1 cellular context compared by ENCODE assay signal in the genomic region with DNA sequence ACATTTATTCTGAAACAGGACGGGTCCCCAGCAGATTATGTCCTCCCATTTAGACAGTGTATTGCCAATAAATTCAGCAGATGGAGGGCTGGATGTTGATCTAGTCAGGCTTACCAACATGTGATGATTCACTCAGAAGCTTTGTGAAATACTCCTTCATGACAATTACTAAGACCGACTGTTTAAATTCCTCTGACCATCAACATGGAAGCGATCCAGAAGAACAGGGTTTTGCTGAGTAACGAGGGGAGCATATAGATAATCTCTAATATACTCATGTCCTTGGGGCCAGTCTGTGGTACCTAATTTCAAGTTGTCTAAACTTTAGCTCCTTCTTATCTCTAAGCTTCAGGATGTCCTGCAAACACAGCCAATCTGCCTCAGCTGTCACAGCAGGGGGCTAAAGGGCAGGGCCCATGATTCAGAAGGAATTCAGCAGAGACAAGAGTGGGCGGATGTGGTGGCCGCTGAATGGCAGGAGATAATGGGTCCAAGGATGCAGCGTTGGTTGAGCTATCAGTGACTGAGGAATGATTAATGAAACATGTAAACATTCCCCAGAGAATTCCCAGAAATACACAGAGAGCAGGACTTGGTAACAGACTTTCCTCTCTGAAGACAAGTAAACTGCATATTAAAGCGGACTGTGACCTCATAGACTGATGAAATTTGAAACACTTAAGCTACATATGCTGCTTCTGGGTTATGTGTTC.
TF ChIP-seq lines count a peak whose summit lies in the region.

No MANE protein-coding gene starts in this region.

TF ChIP-seq in HepG2, 621 proteins besides CTCF, POLR2A, EP300 and RAD21 (continued from another document and continues in another):
- TF ChIP-seq ZNF101 (CRISPR knock-in tag; IDR thresholded peaks at IDR 0.05; ENCODE audit: borderline replicate concordance, low read depth) (no peak), XRCC5 (optimal IDR thresholded peaks at IDR 0.05; ENCODE audit: low read length) (peak; percentile 90), SNAPC2 (CRISPR knock-in tag; IDR thresholded peaks at IDR 0.05) (no peak), ZNF75D (CRISPR knock-in tag; IDR thresholded peaks at IDR 0.05; ENCODE audit: borderline replicate concordance) (no peak), NCOA5 (CRISPR knock-in tag; IDR thresholded peaks at IDR 0.05) (no peak), ZNF790 (CRISPR knock-in tag; IDR thresholded peaks at IDR 0.05; ENCODE audit: borderline replicate concordance) (no peak), ZNF850 (CRISPR knock-in tag; conservative IDR thresholded peaks at IDR 0.05) (no peak), RAD51 (IDR thresholded peaks at IDR 0.05; ENCODE audit: borderline replicate concordance) (no peak), ZKSCAN1 (IDR thresholded peaks at IDR 0.05; ENCODE audit: low read length) (no peak; the same call in 1 of the 2 replicates), SRY (CRISPR knock-in tag; IDR thresholded peaks at IDR 0.05) (no peak; the same call in 1 of the 2 replicates), BORCS8-MEF2B (CRISPR knock-in tag; IDR thresholded peaks at IDR 0.05) (no peak), EZH2 (conservative IDR thresholded peaks at IDR 0.05; ENCODE audit: low read depth, low read length) (no peak), NR2F1 (CRISPR knock-in tag; IDR thresholded peaks at IDR 0.05) (peak; percentile 79; a peak in 3 of 4 replicates), ZNF136 (CRISPR knock-in tag; IDR thresholded peaks at IDR 0.05; ENCODE audit: low read depth) (no peak), MYNN (CRISPR knock-in tag; IDR thresholded peaks at IDR 0.05; ENCODE audit: low read depth) (no peak), TARDBP (CRISPR knock-in tag; IDR thresholded peaks at IDR 0.05) (peak; percentile 83), ZNF121 (CRISPR knock-in tag; IDR thresholded peaks at IDR 0.05) (no peak), ZMYM4 (CRISPR knock-in tag; IDR thresholded peaks at IDR 0.05) (peak; percentile 94), SMAD3 (CRISPR knock-in tag; IDR thresholded peaks at IDR 0.05) (peak; percentile 57; the same call in 1 of the 2 replicates), KDM6A (CRISPR knock-in tag; IDR thresholded peaks at IDR 0.05; ENCODE audit: low read depth) (peak; percentile 88), ZNF367 (CRISPR knock-in tag; IDR thresholded peaks at IDR 0.05; ENCODE audit: borderline replicate concordance) (no peak), SMARCC2 (IDR thresholded peaks at IDR 0.05) (no peak), ZBTB20 (CRISPR knock-in tag; IDR thresholded peaks at IDR 0.05; ENCODE audit: borderline replicate concordance, low read depth) (peak; percentile 96), RARA (CRISPR knock-in tag; IDR thresholded peaks at IDR 0.05) (peak; percentile 90), TBX3 (IDR thresholded peaks at IDR 0.05; ENCODE audit: borderline replicate concordance) (peak; percentile 54; the same call in 1 of the 2 replicates), ZSCAN21 (CRISPR knock-in tag; IDR thresholded peaks at IDR 0.05; ENCODE audit: borderline replicate concordance) (no peak), HOXA3 (CRISPR knock-in tag; IDR thresholded peaks at IDR 0.05) (peak; percentile 94), U2AF2 (IDR thresholded peaks at IDR 0.05; ENCODE audit: low read depth, low read length) (no peak), SETDB1 (CRISPR knock-in tag; IDR thresholded peaks at IDR 0.05; ENCODE audit: borderline replicate concordance) (no peak), ZNF232 (CRISPR knock-in tag; IDR thresholded peaks at IDR 0.05; ENCODE audit: borderline replicate concordance) (peak; percentile 70; the same call in 1 of the 2 replicates), ZNF747 (CRISPR knock-in tag; IDR thresholded peaks at IDR 0.05; ENCODE audit: borderline replicate concordance) (no peak), KLF16 (CRISPR knock-in tag; IDR thresholded peaks at IDR 0.05) (peak in 1 of 2 experiments; percentile 82; a peak in 2 of 4 replicates), ZNF510 (CRISPR knock-in tag; IDR thresholded peaks at IDR 0.05; ENCODE audit: low read depth) (no peak), ZNF230 (CRISPR knock-in tag; IDR thresholded peaks at IDR 0.05) (no peak), ELF1 (CRISPR knock-in tag; IDR thresholded peaks at IDR 0.05) (peak; percentile 42; the same call in 1 of the 2 replicates), SOX6 (IDR thresholded peaks at IDR 0.05) (no peak), SOX6 (CRISPR knock-in tag; IDR thresholded peaks at IDR 0.05) (peak; percentile 98), ZNF660 (CRISPR knock-in tag; IDR thresholded peaks at IDR 0.05; ENCODE audit: borderline replicate concordance, low read depth) (no peak), ZC3H4 (CRISPR knock-in tag; IDR thresholded peaks at IDR 0.05; ENCODE audit: borderline replicate concordance) (no peak), DNMT3B (CRISPR knock-in tag; conservative IDR thresholded peaks at IDR 0.05) (no peak), PRMT3 (CRISPR knock-in tag; IDR thresholded peaks at IDR 0.05; ENCODE audit: borderline replicate concordance, low read depth) (no peak), ZNF33B (CRISPR knock-in tag; IDR thresholded peaks at IDR 0.05) (no peak), MTA3 (CRISPR knock-in tag; IDR thresholded peaks at IDR 0.05) (no peak), RBFOX2 (IDR thresholded peaks at IDR 0.05; ENCODE audit: low read depth, low read length) (peak; percentile 53; the same call in 1 of the 2 replicates), ZNF256 (CRISPR knock-in tag; conservative IDR thresholded peaks at IDR 0.05) (no peak), CHCHD3 (CRISPR knock-in tag; IDR thresholded peaks at IDR 0.05) (no peak), ZNF841 (CRISPR knock-in tag; IDR thresholded peaks at IDR 0.05; ENCODE audit: borderline replicate concordance) (no peak), PAF1 (CRISPR knock-in tag; IDR thresholded peaks at IDR 0.05) (no peak), NAIF1 (CRISPR knock-in tag; IDR thresholded peaks at IDR 0.05; ENCODE audit: borderline replicate concordance) (no peak)
- TF ChIP-seq, protein P1, sequence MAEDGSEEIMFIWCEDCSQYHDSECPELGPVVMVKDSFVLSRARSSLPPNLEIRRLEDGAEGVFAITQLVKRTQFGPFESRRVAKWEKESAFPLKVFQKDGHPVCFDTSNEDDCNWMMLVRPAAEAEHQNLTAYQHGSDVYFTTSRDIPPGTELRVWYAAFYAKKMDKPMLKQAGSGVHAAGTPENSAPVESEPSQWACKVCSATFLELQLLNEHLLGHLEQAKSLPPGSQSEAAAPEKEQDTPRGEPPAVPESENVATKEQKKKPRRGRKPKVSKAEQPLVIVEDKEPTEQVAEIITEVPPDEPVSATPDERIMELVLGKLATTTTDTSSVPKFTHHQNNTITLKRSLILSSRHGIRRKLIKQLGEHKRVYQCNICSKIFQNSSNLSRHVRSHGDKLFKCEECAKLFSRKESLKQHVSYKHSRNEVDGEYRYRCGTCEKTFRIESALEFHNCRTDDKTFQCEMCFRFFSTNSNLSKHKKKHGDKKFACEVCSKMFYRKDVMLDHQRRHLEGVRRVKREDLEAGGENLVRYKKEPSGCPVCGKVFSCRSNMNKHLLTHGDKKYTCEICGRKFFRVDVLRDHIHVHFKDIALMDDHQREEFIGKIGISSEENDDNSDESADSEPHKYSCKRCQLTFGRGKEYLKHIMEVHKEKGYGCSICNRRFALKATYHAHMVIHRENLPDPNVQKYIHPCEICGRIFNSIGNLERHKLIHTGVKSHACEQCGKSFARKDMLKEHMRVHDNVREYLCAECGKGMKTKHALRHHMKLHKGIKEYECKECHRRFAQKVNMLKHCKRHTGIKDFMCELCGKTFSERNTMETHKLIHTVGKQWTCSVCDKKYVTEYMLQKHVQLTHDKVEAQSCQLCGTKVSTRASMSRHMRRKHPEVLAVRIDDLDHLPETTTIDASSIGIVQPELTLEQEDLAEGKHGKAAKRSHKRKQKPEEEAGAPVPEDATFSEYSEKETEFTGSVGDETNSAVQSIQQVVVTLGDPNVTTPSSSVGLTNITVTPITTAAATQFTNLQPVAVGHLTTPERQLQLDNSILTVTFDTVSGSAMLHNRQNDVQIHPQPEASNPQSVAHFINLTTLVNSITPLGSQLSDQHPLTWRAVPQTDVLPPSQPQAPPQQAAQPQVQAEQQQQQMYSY (CRISPR knock-in tag; IDR thresholded peaks at IDR 0.05): no peak
- TF ChIP-seq, protein P2, sequence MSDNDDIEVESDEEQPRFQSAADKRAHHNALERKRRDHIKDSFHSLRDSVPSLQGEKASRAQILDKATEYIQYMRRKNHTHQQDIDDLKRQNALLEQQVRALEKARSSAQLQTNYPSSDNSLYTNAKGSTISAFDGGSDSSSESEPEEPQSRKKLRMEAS (IDR thresholded peaks at IDR 0.05): peak; percentile 58
- TF ChIP-seq, protein P3, sequence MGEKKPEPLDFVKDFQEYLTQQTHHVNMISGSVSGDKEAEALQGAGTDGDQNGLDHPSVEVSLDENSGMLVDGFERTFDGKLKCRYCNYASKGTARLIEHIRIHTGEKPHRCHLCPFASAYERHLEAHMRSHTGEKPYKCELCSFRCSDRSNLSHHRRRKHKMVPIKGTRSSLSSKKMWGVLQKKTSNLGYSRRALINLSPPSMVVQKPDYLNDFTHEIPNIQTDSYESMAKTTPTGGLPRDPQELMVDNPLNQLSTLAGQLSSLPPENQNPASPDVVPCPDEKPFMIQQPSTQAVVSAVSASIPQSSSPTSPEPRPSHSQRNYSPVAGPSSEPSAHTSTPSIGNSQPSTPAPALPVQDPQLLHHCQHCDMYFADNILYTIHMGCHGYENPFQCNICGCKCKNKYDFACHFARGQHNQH (CRISPR knock-in tag; IDR thresholded peaks at IDR 0.05): peak; percentile 96
- TF ChIP-seq, protein P4, sequence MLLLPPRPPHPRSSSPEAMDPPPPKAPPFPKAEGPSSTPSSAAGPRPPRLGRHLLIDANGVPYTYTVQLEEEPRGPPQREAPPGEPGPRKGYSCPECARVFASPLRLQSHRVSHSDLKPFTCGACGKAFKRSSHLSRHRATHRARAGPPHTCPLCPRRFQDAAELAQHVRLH (CRISPR knock-in tag; IDR thresholded peaks at IDR 0.05; ENCODE audit: borderline replicate concordance, low read depth): no peak; the same call in 1 of the 2 replicates
- TF ChIP-seq, protein P5, sequence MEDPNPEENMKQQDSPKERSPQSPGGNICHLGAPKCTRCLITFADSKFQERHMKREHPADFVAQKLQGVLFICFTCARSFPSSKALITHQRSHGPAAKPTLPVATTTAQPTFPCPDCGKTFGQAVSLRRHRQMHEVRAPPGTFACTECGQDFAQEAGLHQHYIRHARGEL (CRISPR knock-in tag; IDR thresholded peaks at IDR 0.05): no peak
- TF ChIP-seq, protein P6, sequence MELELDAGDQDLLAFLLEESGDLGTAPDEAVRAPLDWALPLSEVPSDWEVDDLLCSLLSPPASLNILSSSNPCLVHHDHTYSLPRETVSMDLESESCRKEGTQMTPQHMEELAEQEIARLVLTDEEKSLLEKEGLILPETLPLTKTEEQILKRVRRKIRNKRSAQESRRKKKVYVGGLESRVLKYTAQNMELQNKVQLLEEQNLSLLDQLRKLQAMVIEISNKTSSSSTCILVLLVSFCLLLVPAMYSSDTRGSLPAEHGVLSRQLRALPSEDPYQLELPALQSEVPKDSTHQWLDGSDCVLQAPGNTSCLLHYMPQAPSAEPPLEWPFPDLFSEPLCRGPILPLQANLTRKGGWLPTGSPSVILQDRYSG (CRISPR knock-in tag; IDR thresholded peaks at IDR 0.05): no peak
- TF ChIP-seq, protein P7, sequence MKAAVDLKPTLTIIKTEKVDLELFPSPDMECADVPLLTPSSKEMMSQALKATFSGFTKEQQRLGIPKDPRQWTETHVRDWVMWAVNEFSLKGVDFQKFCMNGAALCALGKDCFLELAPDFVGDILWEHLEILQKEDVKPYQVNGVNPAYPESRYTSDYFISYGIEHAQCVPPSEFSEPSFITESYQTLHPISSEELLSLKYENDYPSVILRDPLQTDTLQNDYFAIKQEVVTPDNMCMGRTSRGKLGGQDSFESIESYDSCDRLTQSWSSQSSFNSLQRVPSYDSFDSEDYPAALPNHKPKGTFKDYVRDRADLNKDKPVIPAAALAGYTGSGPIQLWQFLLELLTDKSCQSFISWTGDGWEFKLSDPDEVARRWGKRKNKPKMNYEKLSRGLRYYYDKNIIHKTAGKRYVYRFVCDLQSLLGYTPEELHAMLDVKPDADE (CRISPR knock-in tag; IDR thresholded peaks at IDR 0.05): no peak
- TF ChIP-seq, protein P8, sequence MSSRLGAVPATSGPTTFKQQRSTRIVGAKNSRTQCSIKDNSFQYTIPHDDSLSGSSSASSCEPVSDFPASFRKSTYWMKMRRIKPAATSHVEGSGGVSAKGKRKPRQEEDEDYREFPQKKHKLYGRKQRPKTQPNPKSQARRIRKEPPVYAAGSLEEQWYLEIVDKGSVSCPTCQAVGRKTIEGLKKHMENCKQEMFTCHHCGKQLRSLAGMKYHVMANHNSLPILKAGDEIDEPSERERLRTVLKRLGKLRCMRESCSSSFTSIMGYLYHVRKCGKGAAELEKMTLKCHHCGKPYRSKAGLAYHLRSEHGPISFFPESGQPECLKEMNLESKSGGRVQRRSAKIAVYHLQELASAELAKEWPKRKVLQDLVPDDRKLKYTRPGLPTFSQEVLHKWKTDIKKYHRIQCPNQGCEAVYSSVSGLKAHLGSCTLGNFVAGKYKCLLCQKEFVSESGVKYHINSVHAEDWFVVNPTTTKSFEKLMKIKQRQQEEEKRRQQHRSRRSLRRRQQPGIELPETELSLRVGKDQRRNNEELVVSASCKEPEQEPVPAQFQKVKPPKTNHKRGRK (CRISPR knock-in tag; IDR thresholded peaks at IDR 0.05): no peak
